Comparison of ENCODE assay signal across 10 cellular contexts in genomic region chr20:50304501-50304856, GRCh38.
DNase-seq lines count a peak whose midpoint lies in the region; ATAC-seq and TF ChIP-seq lines count a peak whose summit lies in the region.
"Had no signal": no experiment of that assay in that cellular context is flagged by ENCODE, and none has a peak within 500 bp of the region (broad histone marks: within the 10 kb centered on the region; RNA-seq: fewer than 3 reads in every experiment).

No MANE protein-coding gene starts in this region.

- H3K27ac ChIP-seq in adrenal gland, result peak overlapping the region; percentile 82 to 98 (median 95)
- peak overlapping the region; percentile 22 for H3K27ac ChIP-seq in cardiac muscle cell
- peak overlapping the region; percentile 84 to 97 for H3K27ac ChIP-seq in ovary
- H3K27ac ChIP-seq: C4-2B had no signal

- H3K4me1 ChIP-seq in adrenal gland (replicated peaks in 1 of 2) (peaks cover 51 to 59% of the 10 kb centered on the region in 2 donors), cardiac muscle cell (ENCODE audit: low read depth) (peaks cover 13% of the 10 kb centered on the region), ovary (ENCODE audit: insufficient read depth) (peaks cover 32% of the 10 kb centered on the region)

- intact Hi-C loops in adrenal gland (cut with DNase I) (loop anchor here (5.0 to 10.0 kb wide), 2 partner anchors 112 to 160 kb away; partner anchors contain the start of gene CEBPB (in 1 of the 2)), ovary (cut with DNase I) (no loop called here)

- no peak for TF ChIP-seq EP300 in ovary (IDR thresholded peaks at IDR 0.05)

- peak; percentile 77 for DNase-seq in AG08396 (ENCODE audit: low spot score)
- peak; percentile 67 to 84 (median 75) for DNase-seq in adrenal gland
- peak in 1 of 2 donors; percentile 93 for DNase-seq in cardiac muscle cell (ENCODE audit: low read depth in 1 of 2, low spot score in 1 of 2)
- peak; percentile 79 to 89 (median 85) for DNase-seq in ovary
- DNase-seq in activated CD4-positive, CD25-positive, alpha-beta regulatory T cell treated with anti-CD3 and anti-CD28 coated beads, Interleukin-2, amount 50 U/mL, for 72 hours, result no peak
- DNase-seq in cerebellum (ENCODE audit: low spot score), result no peak
- DNase-seq in RPMI8226, result no peak
- DNase-seq: activated CD4-positive, alpha-beta T cell treated with anti-CD3 and anti-CD28 coated beads for 48 hours had no signal

- H3K4me3 ChIP-seq in adrenal gland (no peak overlapping the region), cardiac muscle cell (no peak overlapping the region), ovary (no peak overlapping the region)

- 33 to 90% (median 49%) methylated on average over 4 to 10 of the region's 10 CpGs for WGBS in adrenal gland, 4 donors
- WGBS in ovary, 3 donors, result 3 to 17% (median 6%) methylated on average over 9 to 10 of the region's 10 CpGs

- H3K27me3 ChIP-seq in adrenal gland (no peaks in the 10 kb centered on the region), cardiac muscle cell (no peaks in the 10 kb centered on the region), ovary (no peaks in the 10 kb centered on the region)

- no peaks in the 10 kb centered on the region for H3K9me3 ChIP-seq in adrenal gland (replicated peaks in 1 of 3)
- H3K9me3 ChIP-seq in cardiac muscle cell (ENCODE audit: low read depth), result no peaks in the 10 kb centered on the region
- H3K9me3 ChIP-seq in ovary, result no peaks in the 10 kb centered on the region

- TF ChIP-seq CTCF in adrenal gland (IDR thresholded peaks at IDR 0.05), result no peak
- TF ChIP-seq CTCF in cardiac muscle cell (IDR thresholded peaks at IDR 0.05; ENCODE audit: low read depth, low read length), result no peak
- no peak for TF ChIP-seq CTCF in ovary (IDR thresholded peaks at IDR 0.05)

- H3K36me3 ChIP-seq in adrenal gland (replicated peaks in 1 of 2), result no peaks in the 10 kb centered on the region
- H3K36me3 ChIP-seq in cardiac muscle cell, result no peaks in the 10 kb centered on the region
- H3K36me3 ChIP-seq in ovary, result no peaks in the 10 kb centered on the region

- TF ChIP-seq POLR2A in adrenal gland (IDR thresholded peaks at IDR 0.05) (no peak), ovary (IDR thresholded peaks at IDR 0.05) (no peak)

- ATAC-seq in HG02852 (IDR thresholded peaks at IDR 0.05; ENCODE audit: unreplicated experiment), result no peak

Comparison
In these comparisons a context has a peak if more than half of its experiments do, and no peak if none do; other contexts are left out.
1. DNase-seq: peak in AG08396 (single experiment), adrenal gland (7 of 7) and ovary (5 of 5); none in activated CD4-positive, CD25-positive, alpha-beta regulatory T cell treated with anti-CD3 and anti-CD28 coated beads, Interleukin-2, amount 50 U/mL, for 72 hours (single experiment), cerebellum (single experiment) and RPMI8226 (single experiment).
2. H3K27ac ChIP-seq: peak in every context shown above with its lines; median percentile 95 in adrenal gland; 90 in ovary; 22 in cardiac muscle cell.
3. intact Hi-C loops: an anchor here in adrenal gland (5.0 to 10.0 kb wide); none called in ovary.